Comparison of ENCODE assay signal across 22 cellular contexts in the genomic region with DNA sequence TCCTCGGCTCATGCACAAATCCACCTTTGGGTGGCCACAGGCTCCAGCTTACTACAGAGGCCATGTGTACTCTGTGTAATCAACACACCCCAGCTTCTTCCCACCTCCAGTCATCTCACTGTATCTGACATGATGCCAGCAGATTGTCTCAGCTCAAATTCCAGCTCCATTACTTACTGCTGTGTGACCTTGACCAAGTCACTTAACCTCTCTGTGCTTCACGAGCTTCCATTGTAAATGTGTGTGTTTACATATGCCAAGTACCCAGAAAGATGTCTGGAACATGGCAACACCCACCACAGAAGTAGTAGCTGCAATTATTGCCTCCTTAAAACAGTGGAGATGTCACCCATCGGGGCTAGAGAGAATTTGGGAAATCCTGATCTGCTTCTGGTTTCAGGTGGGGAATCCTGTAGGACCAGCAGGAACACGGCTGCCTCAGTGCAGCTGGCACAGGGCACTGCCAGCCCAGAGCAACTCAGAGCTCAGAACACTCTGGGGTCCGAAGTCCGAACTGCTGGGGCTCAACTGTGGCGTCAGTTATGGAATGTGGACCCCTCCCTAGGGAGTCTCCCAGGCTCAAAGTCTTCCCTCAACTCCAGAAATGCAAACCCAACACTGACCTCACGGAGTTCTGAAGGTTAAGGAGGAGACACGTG.
"Had no signal": no experiment of that assay in that cellular context is flagged by ENCODE, and none has a peak within 500 bp of the region (broad histone marks: within the 10 kb centered on the region; RNA-seq: fewer than 3 reads in every experiment).

No MANE protein-coding gene starts in this region.

- DNase-seq: activated CD4-positive, alpha-beta memory T cell treated with anti-CD3 and anti-CD28 coated beads, Interleukin-2, amount 10 ng/mL, durations not matched to agents 7 days and 5 days; activated CD4-positive, alpha-beta T cell treated with anti-CD3 and anti-CD28 coated beads, Interleukin-2, amount 10 ng/mL, durations not matched to agents 24 days and 14 days; activated gamma-delta T cell; activated naive CD4-positive, alpha-beta T cell treated with anti-CD3 and anti-CD28 coated beads, Interleukin-2, amount 50 U/mL, for 16 hours; activated naive CD8-positive, alpha-beta T cell treated with anti-CD3 and anti-CD28 coated beads, Interleukin-2, amount 50 U/mL, for 24 hours; body of pancreas; effector memory CD4-positive, alpha-beta T cell; hypothalamus; left cardiac atrium; lower lobe of right lung; pancreas; psoas muscle; stimulated activated CD4-positive, alpha-beta T cell treated with anti-CD3 and anti-CD28 coated beads, Interleukin-12 subunit alpha, Interleukin-12 subunit beta, amount 100 ng/mL, for 4 hours; stimulated activated CD4-positive, alpha-beta T cell treated with anti-CD3 and anti-CD28 coated beads, Interleukin-1b, Interleukin-23, amount 100 ng/mL, for 48 hours; substantia nigra; SW 1271; thyroid gland had no signal

- H3K27me3 ChIP-seq: right atrium auricular region, thyroid gland had no signal

- H3K4me3 ChIP-seq: body of pancreas, cardiac muscle cell, esophagus muscularis mucosa, lower lobe of right lung, pancreas, psoas muscle, right atrium auricular region, thyroid gland had no signal

- H3K27ac ChIP-seq: body of pancreas, cardiac muscle cell, esophagus muscularis mucosa, lower lobe of right lung, neutrophil, pancreas, psoas muscle, right atrium auricular region, thyroid gland had no signal

- H3K36me3 ChIP-seq: cardiac muscle cell, esophagus muscularis mucosa, lower lobe of right lung, neutrophil, pancreas, right atrium auricular region, thyroid gland had no signal

- H3K9me3 ChIP-seq: body of pancreas, esophagus muscularis mucosa, lower lobe of right lung, neutrophil, pancreas, psoas muscle, right atrium auricular region, thyroid gland had no signal

- FAIRE-seq: frontal cortex, pancreas had no signal

- H3K4me1 ChIP-seq: body of pancreas, esophagus muscularis mucosa, lower lobe of right lung, pancreas, psoas muscle, right atrium auricular region, thyroid gland had no signal
